Comparison of ENCODE assay signal across 8 cellular contexts in the genomic region with DNA sequence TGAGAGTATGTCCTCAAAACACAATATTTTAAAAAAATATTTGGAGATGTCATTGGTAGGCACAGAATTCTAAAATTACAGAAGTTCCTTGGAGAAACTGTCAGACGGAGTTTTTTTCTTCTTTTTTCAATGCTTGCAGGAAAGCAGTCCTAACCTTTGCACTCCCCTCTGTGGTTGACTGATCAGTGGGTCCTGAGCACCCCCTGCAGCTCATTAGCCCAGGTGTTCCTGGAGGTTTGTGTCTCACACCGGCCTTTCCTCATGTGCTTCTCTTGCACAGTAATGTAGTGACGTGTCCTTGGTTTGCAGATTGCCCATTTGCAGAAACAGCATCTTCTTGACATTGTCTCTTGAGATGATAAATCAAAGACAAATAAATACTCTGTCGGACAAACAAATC.
DNase-seq lines count a peak whose midpoint lies in the region; ATAC-seq, FAIRE-seq and TF ChIP-seq lines count a peak whose summit lies in the region.

No MANE protein-coding gene starts in this region.

- POLR2A ChIA-PET in T-cell (lab: Charles Lee) = no interaction called here
- POLR2A ChIA-PET in HEK293T (lab: Yijun Ruan, JAX) = no interaction called here

- no peaks in the 10 kb centered on the region for H3K9me3 Mint-ChIP-seq in T-cell

- no peak overlapping the region for H3K27ac Mint-ChIP-seq in T-cell

- H3K4me3 Mint-ChIP-seq in T-cell = no peak overlapping the region

- FAIRE-seq in GM18507 (lab: Jason Lieb, UNC) = peak; percentile 35

- H3K4me1 Mint-ChIP-seq in T-cell = peaks cover 0 to 7% (median 5%) of the 10 kb centered on the region in 3 donors

- peak in 3 of 4 experiments; percentile 61 to 87 (median 85) for ATAC-seq in T-cell (replicated peaks in 1 of 4)

- H3K27me3 Mint-ChIP-seq in T-cell = peaks cover 0 to 4% of the 10 kb centered on the region in 2 donors

- H3K36me3 Mint-ChIP-seq in T-cell = no peaks in the 10 kb centered on the region

- CTCF ChIA-PET in T-cell (lab: Charles Lee) = interaction anchor here in 1 of 2 donors (1.0 kb wide), 1 partner anchor 15 kb away, joined by 4 read pairs; no protein-coding TSS in a partner anchor
- CTCF ChIA-PET in HEK293T (lab: Yijun Ruan, JAX) = no interaction called here

- DNase-seq in GM18507 (ENCODE audit: extremely low spot score, insufficient read length, low read depth) = no peak
- peak; percentile 7 to 68 (median 46) for DNase-seq in T-cell
- peak; percentile 25 for DNase-seq in activated naive CD8-positive, alpha-beta T cell treated with anti-CD3 and anti-CD28 coated beads, Interleukin-2, amount 50 U/mL, for 16 hours (ENCODE audit: low read depth, low spot score)
- DNase-seq in stimulated activated CD8-positive, alpha-beta memory T cell treated with anti-CD3 and anti-CD28 coated beads, Interleukin-12 subunit alpha, Interleukin-12 subunit beta, amount 100 ng/mL, for 24 hours (ENCODE audit: extremely low read depth) = peak; percentile 23
- no peak for DNase-seq in HEK293T (ENCODE audit: extremely low spot score)
- no peak for DNase-seq in AG08396 (ENCODE audit: low spot score)
- no peak for DNase-seq in foreskin melanocyte
- DNase-seq in anterior cingulate cortex (lab: John Stamatoyannopoulos, UW) = no peak

TF ChIP-seq in HEK293T, 16 proteins besides CTCF, POLR2A, EP300 and RAD21:
- TF ChIP-seq CTBP1 (IDR thresholded peaks at IDR 0.05; ENCODE audit: borderline replicate concordance) = no peak
- no peak for TF ChIP-seq BHLHE40 (IDR thresholded peaks at IDR 0.05; ENCODE audit: borderline replicate concordance)
- no peak for TF ChIP-seq FOXA1 (IDR thresholded peaks at IDR 0.05)
- no peak for TF ChIP-seq ELF4 (IDR thresholded peaks at IDR 0.05)
- TF ChIP-seq HDGF (IDR thresholded peaks at IDR 0.05; ENCODE audit: borderline replicate concordance) = no peak
- no peak for TF ChIP-seq TARDBP (IDR thresholded peaks at IDR 0.05)
- TF ChIP-seq SUZ12 (IDR thresholded peaks at IDR 0.05) = no peak
- TF ChIP-seq ZNF384 (IDR thresholded peaks at IDR 0.05) = no peak
- TF ChIP-seq NFRKB (IDR thresholded peaks at IDR 0.05) = no peak
- TF ChIP-seq, protein P1, sequence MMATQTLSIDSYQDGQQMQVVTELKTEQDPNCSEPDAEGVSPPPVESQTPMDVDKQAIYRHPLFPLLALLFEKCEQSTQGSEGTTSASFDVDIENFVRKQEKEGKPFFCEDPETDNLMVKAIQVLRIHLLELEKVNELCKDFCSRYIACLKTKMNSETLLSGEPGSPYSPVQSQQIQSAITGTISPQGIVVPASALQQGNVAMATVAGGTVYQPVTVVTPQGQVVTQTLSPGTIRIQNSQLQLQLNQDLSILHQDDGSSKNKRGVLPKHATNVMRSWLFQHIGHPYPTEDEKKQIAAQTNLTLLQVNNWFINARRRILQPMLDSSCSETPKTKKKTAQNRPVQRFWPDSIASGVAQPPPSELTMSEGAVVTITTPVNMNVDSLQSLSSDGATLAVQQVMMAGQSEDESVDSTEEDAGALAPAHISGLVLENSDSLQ (IDR thresholded peaks at IDR 0.05) = no peak
- TF ChIP-seq SP1 (IDR thresholded peaks at IDR 0.05) = no peak

Comparison
In these comparisons a context has a peak if more than half of its experiments do, and no peak if none do; other contexts are left out.
1. DNase-seq: peak in T-cell (34 of 34), activated naive CD8-positive, alpha-beta T cell treated with anti-CD3 and anti-CD28 coated beads, Interleukin-2, amount 50 U/mL, for 16 hours (single experiment) and stimulated activated CD8-positive, alpha-beta memory T cell treated with anti-CD3 and anti-CD28 coated beads, Interleukin-12 subunit alpha, Interleukin-12 subunit beta, amount 100 ng/mL, for 24 hours (single experiment); none in GM18507 (single experiment), HEK293T (single experiment), AG08396 (single experiment), foreskin melanocyte (single experiment) and anterior cingulate cortex (0 of 58).